ENCODE assay signal across 8 cellular contexts in genomic region chr6:35240838-35241801, GRCh38. TPM values are rescaled to one million over a fixed set of nuclear protein-coding genes. Genes with fewer than 3 reads are reported as not detected.
A peak's percentile ranks its signal among the peaks of the same experiment; 100 is the strongest.
DNase-seq lines count a peak whose midpoint lies in the region; ATAC-seq, FAIRE-seq and TF ChIP-seq lines count a peak whose summit lies in the region.

No MANE protein-coding gene starts in this region.

- H3K27me3 Mint-ChIP-seq in type B pancreatic cell = no peaks in the 10 kb centered on the region

- peaks cover 34% of the 10 kb centered on the region for H3K4me1 Mint-ChIP-seq in type B pancreatic cell (ENCODE audit: unreplicated experiment)

- ATAC-seq in RWPE2 (ENCODE audit: low read depth) (peak; percentile 88), pancreas (peak; percentile 82 to 98 (median 94)), HG03039 (IDR thresholded peaks at IDR 0.05; ENCODE audit: unreplicated experiment) (no peak)

- no peak for FAIRE-seq in pancreas (lab: Jason Lieb, UNC)

- DNase-seq in G401 (ENCODE audit: low spot score) = peak; percentile 82
- peak; percentile 34 for DNase-seq in Jurkat, Clone E6-1 (ENCODE audit: low read depth, low spot score)
- no peak for DNase-seq in RWPE2 (ENCODE audit: low spot score)
- DNase-seq in activated effector memory CD4-positive, alpha-beta T cell treated with anti-CD3 and anti-CD28 coated beads, Interleukin-2, amount 50 U/mL, for 16 hours = peak; percentile 90
- DNase-seq in globus pallidus (ENCODE audit: low spot score) = peak; percentile 55
- DNase-seq in pancreas = peak; percentile 44 to 92 (median 80)
- DNase-seq in type B pancreatic cell (ENCODE audit: extremely low spot score, unreplicated experiment) = peak; percentile 84

- no peaks in the 10 kb centered on the region for H3K4me1 ChIP-seq in RWPE2 (ENCODE audit: insufficient read depth, poor library complexity, severe bottlenecking)
- H3K4me1 ChIP-seq in pancreas = no peaks in the 10 kb centered on the region

- no peak overlapping the region for H3K4me3 ChIP-seq in Jurkat, Clone E6-1 (ENCODE audit: low read length)
- H3K4me3 ChIP-seq in RWPE2 (ENCODE audit: severe bottlenecking) (no peak overlapping the region), pancreas (no peak overlapping the region)

- intact Hi-C loops in pancreas (cut with DNase I) = loop anchor here in 1 of 3 donors (5.0 kb wide), 1 partner anchor 94 kb away; no protein-coding TSS in a partner anchor

- in situ Hi-C loops in G401 (cut with HindIII; ENCODE audit: low sequenced_read_pairs) = no loop called here

- H3K36me3 Mint-ChIP-seq in type B pancreatic cell = peaks cover 23% of the 10 kb centered on the region

- H3K27ac Mint-ChIP-seq in type B pancreatic cell = peak overlapping the region; percentile 29

- H3K9me3 Mint-ChIP-seq in type B pancreatic cell = no peaks in the 10 kb centered on the region

- TF ChIP-seq CTCF in RWPE2 (IDR thresholded peaks at IDR 0.05; ENCODE audit: poor library complexity, severe bottlenecking) = peak; percentile 97
- TF ChIP-seq CTCF in pancreas (IDR thresholded peaks at IDR 0.05) = peak; percentile 90 to 96 (median 92)
- peak; percentile 100 for TF ChIP-seq CTCF in type B pancreatic cell (conservative IDR thresholded peaks at IDR 0.05)

- H3K4me3 Mint-ChIP-seq in type B pancreatic cell = no peak overlapping the region

- H3K9me3 ChIP-seq in RWPE2 (ENCODE audit: severe bottlenecking) (no peaks in the 10 kb centered on the region), pancreas (no peaks in the 10 kb centered on the region)

- no peak overlapping the region for H3K27ac ChIP-seq in RWPE2 (ENCODE audit: poor library complexity, severe bottlenecking)
- H3K27ac ChIP-seq in pancreas = no peak overlapping the region

- 38 to 39% methylated on average over 12 of the region's 12 CpGs for WGBS in pancreas, 2 donors

- no peaks in the 10 kb centered on the region for H3K36me3 ChIP-seq in RWPE2 (ENCODE audit: low read depth)
- no peaks in the 10 kb centered on the region for H3K36me3 ChIP-seq in pancreas

- H3K27me3 ChIP-seq in RWPE2 (ENCODE audit: insufficient read depth, poor library complexity, severe bottlenecking) = no peaks in the 10 kb centered on the region
- H3K27me3 ChIP-seq in pancreas = no peaks in the 10 kb centered on the region

RNA-seq across cellular contexts. Expression of gene ZNF76, which starts 18.4 kb away (rescaled TPM):
- total RNA-seq in G401 (2014; rRNA removed; shearing (Covaris generic)) = 18.6 and 26.0 TPM in 2 replicates
- 53.9 TPM for polyA plus RNA-seq in Jurkat, Clone E6-1 (2012; ENCODE audit: insufficient read depth, insufficient read length)
- total RNA-seq in pancreas (10 to 100 TPM; 14.9 to 25.0 (median 16.3) TPM), type B pancreatic cell (ENCODE audit: low replicate concordance) (25.3 and 37.3 TPM in 2 replicates)
- 10 to 100 TPM; 48.2 to 51.1 TPM for polyA plus RNA-seq in pancreas

RNA-seq across cellular contexts. Expression of gene SCUBE3, which starts 27.4 kb away (rescaled TPM):
- total RNA-seq in G401 (2014; rRNA removed; shearing (Covaris generic)) = 0.12 and 0.24 TPM in 2 replicates
- polyA plus RNA-seq in Jurkat, Clone E6-1 (2012; ENCODE audit: insufficient read depth, insufficient read length) = not detected
- total RNA-seq in pancreas (under 1 TPM in 5 of 6 donors, not detected in 1; 0.03 to 0.12 (median 0.03) TPM), type B pancreatic cell (ENCODE audit: low replicate concordance) (14.7 and 14.9 TPM in 2 replicates)
- under 1 TPM; 0.02 to 0.15 TPM for polyA plus RNA-seq in pancreas

RNA-seq across cellular contexts. Expression of gene DEF6, which starts 56.5 kb away (rescaled TPM):
- total RNA-seq in G401 (2014; rRNA removed; shearing (Covaris generic)) = 11.3 and 12.6 TPM in 2 replicates
- polyA plus RNA-seq in Jurkat, Clone E6-1 (2012; ENCODE audit: insufficient read depth, insufficient read length) = 104 TPM
- total RNA-seq in pancreas (10 to 100 TPM in 5 of 6 donors, 1 to 10 TPM in 1; 9.4 to 14.0 (median 12.8) TPM), type B pancreatic cell (ENCODE audit: low replicate concordance) (6.2 and 12.1 TPM in 2 replicates)
- 10 to 100 TPM; 37.9 to 40.6 TPM for polyA plus RNA-seq in pancreas

Comparison
In these comparisons a context has a peak if more than half of its experiments do, and no peak if none do; other contexts are left out.
1. RNA of gene SCUBE3, which starts 27.4 kb away (total RNA-seq): 14.7 to 14.9 TPM in type B pancreatic cell; 0.12 to 0.24 TPM in G401 and 0.03 to 0.12 TPM in pancreas; every median in the first group is over 10 times any median in the second.
2. Peak in every context shown above with its lines, with median percentiles within 50 percentile points of each other: CTCF ChIP-seq.